Comparison of ENCODE assay signal across 8 cellular contexts in genomic region chr11:123103326-123103980, GRCh38. TPM values are rescaled to one million over a fixed set of nuclear protein-coding genes. Genes with fewer than 3 reads are reported as not detected.
A peak's percentile ranks its signal among the peaks of the same experiment; 100 is the strongest.
DNase-seq lines count a peak whose midpoint lies in the region; ATAC-seq and TF ChIP-seq lines count a peak whose summit lies in the region.

No MANE protein-coding gene starts in this region.

- H3K4me3 ChIP-seq in kidney epithelial cell (ENCODE audit: low read depth, low read length) (no peak overlapping the region), stomach smooth muscle (ENCODE audit: low read length in 2 of 2) (no peak overlapping the region)

- H3K9ac ChIP-seq in stomach smooth muscle (ENCODE audit: low read length in 2 of 2) = no peak overlapping the region

- ATAC-seq in SK-N-SH treated with all-trans-retinoic acid at 6 μM for 48 hours (peak; percentile 74), HG03354 (IDR thresholded peaks at IDR 0.05; ENCODE audit: poor library complexity, severe bottlenecking, unreplicated experiment) (no peak)

- H3K9me3 ChIP-seq in stomach smooth muscle (ENCODE audit: control insufficient read depth in 2 of 2, low read length in 2 of 2) = no peaks in the 10 kb centered on the region

- H3K27me3 ChIP-seq in kidney epithelial cell (ENCODE audit: control insufficient read depth, insufficient read depth, low read length) (no peaks in the 10 kb centered on the region), stomach smooth muscle (ENCODE audit: control insufficient read depth in 1 of 2, insufficient read depth in 2 of 2, low read length in 2 of 2) (no peaks in the 10 kb centered on the region)

- peak; percentile 19 for DNase-seq in stimulated activated CD4-positive, alpha-beta T cell treated with anti-CD3 and anti-CD28 coated beads, Interleukin-1b, Interleukin-23, amount 100 ng/mL, for 48 hours
- DNase-seq in stimulated activated CD4-positive, alpha-beta T cell treated with anti-CD3 and anti-CD28 coated beads, Interleukin-2, amount 100 ng/mL, for 48 hours = no peak
- peak; percentile 91 for DNase-seq in NCI-H1105 (lab: John Stamatoyannopoulos, UW)
- DNase-seq in cerebellar cortex (ENCODE audit: low spot score) = peak; percentile 99
- DNase-seq in kidney epithelial cell (ENCODE audit: low read depth) = no peak

- H3K27ac ChIP-seq in stomach smooth muscle (ENCODE audit: low read length) = peak overlapping the region; percentile 37

- H3K4me1 ChIP-seq in stomach smooth muscle (ENCODE audit: control insufficient read depth, insufficient read depth, low read length) = peaks cover 50% of the 10 kb centered on the region

- TF ChIP-seq CTCF in kidney epithelial cell (IDR thresholded peaks at IDR 0.05; ENCODE audit: insufficient read depth, low read length, poor library complexity, severe bottlenecking) = peak; percentile 65

- H3K36me3 ChIP-seq in kidney epithelial cell (ENCODE audit: control insufficient read depth, insufficient read depth, low read length) (no peaks in the 10 kb centered on the region), stomach smooth muscle (ENCODE audit: control insufficient read depth in 2 of 2, insufficient read depth in 2 of 2, low read length in 2 of 2) (no peaks in the 10 kb centered on the region)

TF ChIP-seq in SK-N-SH treated with all-trans-retinoic acid at 6 μM for 48 hours, 23 proteins besides CTCF, POLR2A, EP300 and RAD21:
- TF ChIP-seq ZNF8 (CRISPR knock-in tag; IDR thresholded peaks at IDR 0.05) (no peak), ZNF70 (CRISPR knock-in tag; IDR thresholded peaks at IDR 0.05) (peak; percentile 84)

RNA-seq across cellular contexts. Expression of gene HSPA8, which starts 41.5 kb away (rescaled TPM):
- 1,290 and 1,738 TPM in 2 replicates for total RNA-seq in kidney epithelial cell

Comparison
In these comparisons a context has a peak if more than half of its experiments do, and no peak if none do; other contexts are left out.
1. DNase-seq: peak in stimulated activated CD4-positive, alpha-beta T cell treated with anti-CD3 and anti-CD28 coated beads, Interleukin-1b, Interleukin-23, amount 100 ng/mL, for 48 hours (single experiment), NCI-H1105 (single experiment) and cerebellar cortex (single experiment); none in stimulated activated CD4-positive, alpha-beta T cell treated with anti-CD3 and anti-CD28 coated beads, Interleukin-2, amount 100 ng/mL, for 48 hours (0 of 2) and kidney epithelial cell (single experiment).